28 cellular contexts compared by ENCODE assay signal in genomic region chr12:112847708-112848337, GRCh38. TPM values are rescaled to one million over a fixed set of nuclear protein-coding genes. Genes with fewer than 3 reads are reported as not detected.
"Had no signal": no experiment of that assay in that cellular context is flagged by ENCODE, and none has a peak within 500 bp of the region (broad histone marks: within the 10 kb centered on the region; RNA-seq: fewer than 3 reads in every experiment).

No MANE protein-coding gene starts in this region.

- DNase-seq: activated gamma-delta T cell treated with Interleukin-2 at 50 U/mL for 16 hours; activated T-cell treated with anti-CD3 and anti-CD28 coated beads, Interleukin-2, amount 50 U/mL, for 1 hour; brain microvascular endothelial cell; colonic mucosa; dorsolateral prefrontal cortex; heart right ventricle; left cardiac atrium; retina; sigmoid colon; stimulated activated CD4-positive, alpha-beta T cell treated with anti-CD3 and anti-CD28 coated beads, Interleukin-15, amount 100 ng/mL, for 24 hours; stimulated activated CD4-positive, alpha-beta T cell treated with anti-CD3 and anti-CD28 coated beads, Interleukin-2, amount 100 ng/mL, for 48 hours; stimulated activated CD8-positive, alpha-beta memory T cell treated with anti-CD3 and anti-CD28 coated beads, Interleukin-4, amount 100 ng/mL, for 48 hours; stimulated activated naive B cell treated with anti-CD40 and anti-IgM and Interleukin-4, amounts not matched to agents 10 μg/mL and 1 μg/mL and 100 μg/mL, for 72 hours; testis; trophoblast cell had no signal

- H3K4me2 ChIP-seq: smooth muscle cell had no signal

- H3K4me3 ChIP-seq: ascending aorta, colonic mucosa, dorsolateral prefrontal cortex, heart right ventricle, sigmoid colon, smooth muscle cell, testis had no signal

- FAIRE-seq: islet of Langerhans had no signal

- H3K36me3 ChIP-seq: ascending aorta, brain microvascular endothelial cell, colonic mucosa, heart right ventricle, sigmoid colon had no signal

- H3K27ac Mint-ChIP-seq: activated naive CD4-positive, alpha-beta T cell treated with anti-CD3 and anti-CD28 coated beads, Interleukin-2, amount 50 U/mL, for 72 hours; progenitor cell of endocrine pancreas; stimulated activated naive B cell treated with anti-CD40 and anti-IgM and Interleukin-4, amounts not matched to agents 10 μg/mL and 1 μg/mL and 100 μg/mL, for 72 hours; T-helper 1 cell treated with Interleukin-12 subunit alpha and Interleukin-12 subunit beta and Interleukin-4 antibody, amounts not matched to agents 30 μg/mL and 1 μg/mL, for 36 hours had no signal

- H3K9me3 Mint-ChIP-seq: activated naive CD4-positive, alpha-beta T cell treated with anti-CD3 and anti-CD28 coated beads, Interleukin-2, amount 50 U/mL, for 72 hours; T-helper 1 cell treated with Interleukin-12 subunit alpha and Interleukin-12 subunit beta and Interleukin-4 antibody, amounts not matched to agents 30 μg/mL and 1 μg/mL, for 36 hours had no signal

- H3K27ac ChIP-seq: ascending aorta, brain microvascular endothelial cell, colonic mucosa, heart right ventricle, sigmoid colon, testis had no signal

- H3K4me1 Mint-ChIP-seq: stimulated activated naive B cell treated with anti-CD40 and anti-IgM and Interleukin-4, amounts not matched to agents 10 μg/mL and 1 μg/mL and 100 μg/mL, for 72 hours had no signal

- H3K4me3 Mint-ChIP-seq: stimulated activated naive B cell treated with anti-CD40 and anti-IgM and Interleukin-4, amounts not matched to agents 10 μg/mL and 1 μg/mL and 100 μg/mL, for 72 hours; T-helper 1 cell treated with Interleukin-12 subunit alpha and Interleukin-12 subunit beta and Interleukin-4 antibody, amounts not matched to agents 30 μg/mL and 1 μg/mL, for 36 hours had no signal

- H3K9me3 ChIP-seq: ascending aorta, colonic mucosa, heart right ventricle, sigmoid colon, testis had no signal

- ATAC-seq: activated CD4-positive, CD25-positive, alpha-beta regulatory T cell treated with anti-CD3 and anti-CD28 coated beads, Interleukin-2, amount 50 U/mL, for 24 hours; activated naive CD4-positive, alpha-beta T cell treated with anti-CD3 and anti-CD28 coated beads, Interleukin-2, amount 50 U/mL, for 72 hours; heart right ventricle; left cardiac atrium; stimulated activated naive B cell treated with anti-CD40 and anti-IgM and Interleukin-4, amounts not matched to agents 10 μg/mL and 1 μg/mL and 100 μg/mL, for 72 hours had no signal

- H3K4me1 ChIP-seq: ascending aorta, colonic mucosa, heart right ventricle, sigmoid colon, testis had no signal

- H3K27me3 ChIP-seq: ascending aorta, brain microvascular endothelial cell, colonic mucosa, testis had no signal

- H3K36me3 Mint-ChIP-seq: activated naive CD4-positive, alpha-beta T cell treated with anti-CD3 and anti-CD28 coated beads, Interleukin-2, amount 50 U/mL, for 72 hours; stimulated activated naive B cell treated with anti-CD40 and anti-IgM and Interleukin-4, amounts not matched to agents 10 μg/mL and 1 μg/mL and 100 μg/mL, for 72 hours had no signal

RNA-seq across cellular contexts. Expression of gene RPH3A, which starts 56.3 kb away (rescaled TPM):
- total RNA-seq: activated naive CD4-positive, alpha-beta T cell treated with anti-CD3 and anti-CD28 coated beads, Interleukin-2, amount 50 U/mL, for 72 hours; ascending aorta; epithelial cell of proximal tubule; fibroblast of villous mesenchyme; osteoblast; progenitor cell of endocrine pancreas; SK-MEL-5; smooth muscle cell had no signal
- polyA plus RNA-seq: liver, smooth muscle cell had no signal

RNA-seq across cellular contexts. Expression of gene OAS1, which starts 58.9 kb away (rescaled TPM):
- total RNA-seq: smooth muscle cell had no signal
- polyA plus RNA-seq: neural cell had no signal
